Comparison of ENCODE assay signal across 18 cellular contexts in genomic region chr3:184188080-184188479, GRCh38. TPM values are rescaled to one million over a fixed set of nuclear protein-coding genes. Genes with fewer than 3 reads are reported as not detected.
DNase-seq lines count a peak whose midpoint lies in the region; ATAC-seq and TF ChIP-seq lines count a peak whose summit lies in the region.
"Had no signal": no experiment of that assay in that cellular context is flagged by ENCODE, and none has a peak within 500 bp of the region (broad histone marks: within the 10 kb centered on the region; RNA-seq: fewer than 3 reads in every experiment).

No MANE protein-coding gene starts in this region.

- ATAC-seq in left ventricle myocardium superior (no peak), left cardiac atrium (no peak)
- ATAC-seq: heart right ventricle had no signal

- no peak overlapping the region for H3K4me3 ChIP-seq in DOHH2 (ENCODE audit: low read length)
- no peak overlapping the region for H3K4me3 ChIP-seq in mammary epithelial cell (replicated peaks in 1 of 3; ENCODE audit: insufficient read depth in 1 of 3, low read depth in 2 of 3, low read length in 3 of 3)
- peak overlapping the region; percentile 88 for H3K4me3 ChIP-seq in neural cell (ENCODE audit: low read length)
- no peak overlapping the region for H3K4me3 ChIP-seq in right atrium auricular region

- H3K4me3 Mint-ChIP-seq in activated CD4-positive, alpha-beta memory T cell treated with anti-CD3 and anti-CD28 coated beads, Interleukin-2, amount 10 ng/mL, durations not matched to agents 7 days and 5 days: peak overlapping the region; percentile 25
- H3K4me3 Mint-ChIP-seq in activated CD4-positive, alpha-beta memory T cell treated with anti-CD3 and anti-CD28 coated beads for 36 hours: no peak overlapping the region
- H3K4me3 Mint-ChIP-seq: CD14-positive monocyte had no signal

- H3K4me1 Mint-ChIP-seq in activated CD4-positive, alpha-beta memory T cell treated with anti-CD3 and anti-CD28 coated beads, Interleukin-2, amount 10 ng/mL, durations not matched to agents 7 days and 5 days: peaks cover 36% of the 10 kb centered on the region
- H3K4me1 Mint-ChIP-seq in activated CD4-positive, alpha-beta memory T cell treated with anti-CD3 and anti-CD28 coated beads for 36 hours (ENCODE audit: low read depth): peaks cover 29% of the 10 kb centered on the region

- H3F3A ChIP-seq in DOHH2 (ENCODE audit: control insufficient read depth, insufficient read depth) (peaks cover 3% of the 10 kb centered on the region; the same call in 1 of the 2 replicates), neural cell (ENCODE audit: insufficient read depth, low read length, poor library complexity, severe bottlenecking) (no peaks in the 10 kb centered on the region)

- TF ChIP-seq CTCF in DOHH2 (IDR thresholded peaks at IDR 0.05; ENCODE audit: low read depth, low read length, poor library complexity, severe bottlenecking): no peak
- no peak for TF ChIP-seq CTCF in mammary epithelial cell (conservative IDR thresholded peaks at IDR 0.05 in 1 of 2, IDR thresholded peaks at IDR 0.05 in 1 of 2; ENCODE audit: extremely low read depth in 1 of 2, insufficient read depth in 1 of 2, low read depth in 1 of 2, low read length in 2 of 2)
- no peak for TF ChIP-seq CTCF in neural cell (IDR thresholded peaks at IDR 0.05; ENCODE audit: poor library complexity, severe bottlenecking)
- TF ChIP-seq CTCF in right atrium auricular region (IDR thresholded peaks at IDR 0.05): no peak

- in situ Hi-C loops in mammary epithelial cell (cut with MboI; ENCODE audit: low sequenced_read_pairs in 2 of 2): no loop called here

- intact Hi-C loops in activated CD4-positive, alpha-beta memory T cell treated with anti-CD3 and anti-CD28 coated beads for 36 hours (cut with micrococcal nuclease): no loop called here
- intact Hi-C loops in mammary epithelial cell (cut with micrococcal nuclease): loop anchor here (5.0 kb wide), 1 partner anchor 41 kb away; no protein-coding TSS in a partner anchor
- intact Hi-C loops in left ventricle myocardium superior (cut with micrococcal nuclease): no loop called here
- intact Hi-C loops in left cardiac atrium (cut with DNase I): loop anchor here in 1 of 2 donors (5.0 kb wide), 2 partner anchors 56 to 59 kb away; partner anchors contain the start of genes ALG3 and EEF1AKMT4

- H3K36me3 Mint-ChIP-seq in activated CD4-positive, alpha-beta memory T cell treated with anti-CD3 and anti-CD28 coated beads, Interleukin-2, amount 10 ng/mL, durations not matched to agents 7 days and 5 days (ENCODE audit: low read depth): peaks cover 69% of the 10 kb centered on the region
- peaks cover 42% of the 10 kb centered on the region for H3K36me3 Mint-ChIP-seq in activated CD4-positive, alpha-beta memory T cell treated with anti-CD3 and anti-CD28 coated beads for 36 hours

- H3K4me2 ChIP-seq in DOHH2 (ENCODE audit: low read length): peak overlapping the region; percentile 92; the same call in 1 of the 2 replicates
- no peak overlapping the region for H3K4me2 ChIP-seq in mammary epithelial cell (ENCODE audit: insufficient read depth, low read depth, low read length)
- H3K4me2 ChIP-seq in neural cell (ENCODE audit: low read length): no peak overlapping the region

- H3K9me2 ChIP-seq in DOHH2 (replicated peaks; ENCODE audit: control insufficient read depth, low read length) (no peaks in the 10 kb centered on the region), neural cell (ENCODE audit: insufficient read depth, low read length) (no peaks in the 10 kb centered on the region)

- CTCF ChIA-PET in activated CD4-positive, alpha-beta memory T cell treated with anti-CD3 and anti-CD28 coated beads, Interleukin-2, amount 10 ng/mL, durations not matched to agents 7 days and 5 days (lab: Charles Lee): interaction anchor here (0.9 kb wide), 1 partner anchor 10 kb away, joined by 3 read pairs; no protein-coding TSS in a partner anchor
- CTCF ChIA-PET in activated CD4-positive, alpha-beta memory T cell treated with anti-CD3 and anti-CD28 coated beads for 36 hours (lab: Charles Lee): interaction anchor here (1.8 kb wide), 1 partner anchor 40 kb away, joined by 5 read pairs; no protein-coding TSS in a partner anchor
- CTCF ChIA-PET in mammary epithelial cell (lab: Charles Lee; ENCODE audit: low non-redundant PET): no interaction called here

- H3K27ac ChIP-seq in DOHH2 (ENCODE audit: low read depth, low read length): no peak overlapping the region
- H3K27ac ChIP-seq in mammary epithelial cell (ENCODE audit: insufficient read depth, low read depth, low read length): no peak overlapping the region
- H3K27ac ChIP-seq in neural cell (ENCODE audit: low read length): no peak overlapping the region
- H3K27ac ChIP-seq in right atrium auricular region: no peak overlapping the region
- H3K27ac ChIP-seq: coronary artery, SK-N-MC, thoracic aorta had no signal

- DNase-seq in activated CD4-positive, alpha-beta memory T cell treated with anti-CD3 and anti-CD28 coated beads, Interleukin-2, amount 10 ng/mL, durations not matched to agents 7 days and 5 days: no peak
- DNase-seq in activated CD4-positive, alpha-beta memory T cell treated with anti-CD3 and anti-CD28 coated beads for 36 hours: no peak
- DNase-seq in mammary epithelial cell: no peak
- DNase-seq in right atrium auricular region (ENCODE audit: low spot score): no peak
- no peak for DNase-seq in left ventricle myocardium superior
- DNase-seq in left cardiac atrium: no peak
- DNase-seq: heart right ventricle; KG1; NCI-H1092; NCI-H2081; NCI-H446; NK-92 treated with Interleukin-12 subunit alpha and Interleukin-12 subunit beta, amount 100 ng/mL, for 24 hours had no signal

- H4K20me1 ChIP-seq in DOHH2 (ENCODE audit: control insufficient read depth, insufficient read depth, low read depth, low read length) (peaks cover 9% of the 10 kb centered on the region; the same call in 1 of the 2 replicates), mammary epithelial cell (ENCODE audit: insufficient read depth, low read length) (no peaks in the 10 kb centered on the region), neural cell (ENCODE audit: insufficient read depth) (no peaks in the 10 kb centered on the region)

- no peaks in the 10 kb centered on the region for H3K9me3 ChIP-seq in DOHH2 (ENCODE audit: control insufficient read depth, insufficient read depth, low read length)
- no peaks in the 10 kb centered on the region for H3K9me3 ChIP-seq in mammary epithelial cell (replicated peaks; ENCODE audit: insufficient read depth, low read length)
- H3K9me3 ChIP-seq in neural cell (ENCODE audit: low read length): no peaks in the 10 kb centered on the region
- no peaks in the 10 kb centered on the region for H3K9me3 ChIP-seq in right atrium auricular region
- H3K9me3 ChIP-seq: heart right ventricle, thoracic aorta had no signal

- no peak overlapping the region for H3K27ac Mint-ChIP-seq in activated CD4-positive, alpha-beta memory T cell treated with anti-CD3 and anti-CD28 coated beads, Interleukin-2, amount 10 ng/mL, durations not matched to agents 7 days and 5 days
- no peak overlapping the region for H3K27ac Mint-ChIP-seq in activated CD4-positive, alpha-beta memory T cell treated with anti-CD3 and anti-CD28 coated beads for 36 hours

- peaks cover 43% of the 10 kb centered on the region for H3K79me2 ChIP-seq in DOHH2 (ENCODE audit: control insufficient read depth, low read length)
- H3K79me2 ChIP-seq in mammary epithelial cell (ENCODE audit: insufficient read depth, low read length): peaks cover 43% of the 10 kb centered on the region
- H3K79me2 ChIP-seq in neural cell (replicated peaks; ENCODE audit: insufficient read depth, low read length): peaks cover 20% of the 10 kb centered on the region

- POLR2A ChIA-PET in activated CD4-positive, alpha-beta memory T cell treated with anti-CD3 and anti-CD28 coated beads, Interleukin-2, amount 10 ng/mL, durations not matched to agents 7 days and 5 days (lab: Charles Lee): interaction anchor here (0.8 to 1.3 kb wide), 2 partner anchors 13 to 59 kb away, joined by 3 to 5 read pairs; no protein-coding TSS in a partner anchor
- POLR2A ChIA-PET in activated CD4-positive, alpha-beta memory T cell treated with anti-CD3 and anti-CD28 coated beads for 36 hours (lab: Charles Lee): no interaction called here

- TF ChIP-seq RAD21 in neural cell (conservative IDR thresholded peaks at IDR 0.05): no peak

- H3K9ac ChIP-seq in mammary epithelial cell (ENCODE audit: insufficient read depth, low read length) (no peak overlapping the region), neural cell (ENCODE audit: low read length) (no peak overlapping the region)

- dilution Hi-C loops in mammary epithelial cell (cut with HindIII; ENCODE audit: low sequenced_read_pairs): no loop called here

- WGBS in mammary epithelial cell (ENCODE audit: low coverage, missing lambda C conversion rate): 92% methylated on average over 16 of the region's 17 CpGs

- H3K9me3 Mint-ChIP-seq in activated CD4-positive, alpha-beta memory T cell treated with anti-CD3 and anti-CD28 coated beads, Interleukin-2, amount 10 ng/mL, durations not matched to agents 7 days and 5 days: no peaks in the 10 kb centered on the region
- H3K9me3 Mint-ChIP-seq in activated CD4-positive, alpha-beta memory T cell treated with anti-CD3 and anti-CD28 coated beads for 36 hours: no peaks in the 10 kb centered on the region
- H3K9me3 Mint-ChIP-seq: CD14-positive monocyte had no signal

- H3K4me1 ChIP-seq in DOHH2 (ENCODE audit: control insufficient read depth, low read length) (peaks cover 21% of the 10 kb centered on the region), mammary epithelial cell (ENCODE audit: insufficient read depth, low read length) (peaks cover 19% of the 10 kb centered on the region), right atrium auricular region (peaks cover 0 to 32% of the 10 kb centered on the region in 2 donors)

- no peaks in the 10 kb centered on the region for H3K27me3 Mint-ChIP-seq in activated CD4-positive, alpha-beta memory T cell treated with anti-CD3 and anti-CD28 coated beads, Interleukin-2, amount 10 ng/mL, durations not matched to agents 7 days and 5 days
- no peaks in the 10 kb centered on the region for H3K27me3 Mint-ChIP-seq in activated CD4-positive, alpha-beta memory T cell treated with anti-CD3 and anti-CD28 coated beads for 36 hours

- BruUV-seq in mammary epithelial cell (replicated peaks; lab: Mats Ljungman, UMichigan): TSS peak; percentile 2

- H3K36me3 ChIP-seq in DOHH2 (ENCODE audit: control insufficient read depth, low read length) (peaks cover 84% of the 10 kb centered on the region), mammary epithelial cell (ENCODE audit: insufficient read depth, low read length) (peaks cover 19% of the 10 kb centered on the region), neural cell (ENCODE audit: insufficient read depth, low read length) (no peaks in the 10 kb centered on the region), right atrium auricular region (peaks cover 67% of the 10 kb centered on the region)

- no peak for TF ChIP-seq EP300 in neural cell (conservative IDR thresholded peaks at IDR 0.05; ENCODE audit: poor library complexity, severe bottlenecking)

- H3K27me3 ChIP-seq in DOHH2 (ENCODE audit: control insufficient read depth, low read length) (no peaks in the 10 kb centered on the region), mammary epithelial cell (ENCODE audit: insufficient read depth, low read length) (no peaks in the 10 kb centered on the region), neural cell (ENCODE audit: insufficient read depth, low read depth, low read length) (no peaks in the 10 kb centered on the region), right atrium auricular region (no peaks in the 10 kb centered on the region)
- H3K27me3 ChIP-seq: heart right ventricle had no signal

- H2AFZ ChIP-seq in mammary epithelial cell (ENCODE audit: low read depth, low read length) (no peak overlapping the region), neural cell (ENCODE audit: low read depth, low read length) (no peak overlapping the region)

RNA-seq across cellular contexts. Expression of gene ABCF3, which starts 2.1 kb away (rescaled TPM):
- 10 to 100 TPM; 53.7 to 60.1 TPM for total RNA-seq in activated CD4-positive, alpha-beta memory T cell treated with anti-CD3 and anti-CD28 coated beads, Interleukin-2, amount 10 ng/mL, durations not matched to agents 7 days and 5 days
- 10 to 100 TPM; 41.2 to 48.7 TPM for total RNA-seq in activated CD4-positive, alpha-beta memory T cell treated with anti-CD3 and anti-CD28 coated beads for 36 hours
- total RNA-seq in mammary epithelial cell (10 to 100 TPM; 50.8 to 58.2 TPM), right atrium auricular region (10 to 100 TPM; 42.8 to 47.9 TPM), left ventricle myocardium superior (75.6 TPM), left cardiac atrium (10 to 100 TPM; 54.4 to 78.2 TPM)
- polyA plus RNA-seq in mammary epithelial cell (47.4 TPM), neural cell (40.3 and 52.6 TPM in 2 replicates)
- polyA minus RNA-seq in mammary epithelial cell (98.9 TPM), neural cell (58.1 and 75.2 TPM in 2 replicates)

RNA-seq across cellular contexts. Expression of gene AP2M1, which starts 13.4 kb away (rescaled TPM):
- total RNA-seq in activated CD4-positive, alpha-beta memory T cell treated with anti-CD3 and anti-CD28 coated beads, Interleukin-2, amount 10 ng/mL, durations not matched to agents 7 days and 5 days: 100 to 1,000 TPM; 206 to 218 TPM
- total RNA-seq in activated CD4-positive, alpha-beta memory T cell treated with anti-CD3 and anti-CD28 coated beads for 36 hours: 100 to 1,000 TPM; 218 to 221 TPM
- total RNA-seq in mammary epithelial cell (100 to 1,000 TPM; 291 to 348 TPM), right atrium auricular region (100 to 1,000 TPM; 183 to 235 TPM), left ventricle myocardium superior (318 TPM), left cardiac atrium (100 to 1,000 TPM; 278 to 314 TPM)
- polyA plus RNA-seq in mammary epithelial cell (441 TPM), neural cell (551 and 561 TPM in 2 replicates)
- polyA minus RNA-seq in mammary epithelial cell (388 TPM), neural cell (453 and 461 TPM in 2 replicates)

RNA-seq across cellular contexts. Expression of gene DVL3, which starts 32.9 kb away (rescaled TPM):
- 10 to 100 TPM; 33.2 to 40.7 TPM for total RNA-seq in activated CD4-positive, alpha-beta memory T cell treated with anti-CD3 and anti-CD28 coated beads, Interleukin-2, amount 10 ng/mL, durations not matched to agents 7 days and 5 days
- 10 to 100 TPM; 28.5 to 32.4 TPM for total RNA-seq in activated CD4-positive, alpha-beta memory T cell treated with anti-CD3 and anti-CD28 coated beads for 36 hours
- total RNA-seq in mammary epithelial cell (10 to 100 TPM; 35.2 to 58.7 TPM), right atrium auricular region (10 to 100 TPM; 43.5 to 66.1 TPM), left ventricle myocardium superior (76.8 TPM), left cardiac atrium (10 to 100 TPM; 42.6 to 66.2 TPM)
- polyA plus RNA-seq in mammary epithelial cell (20.4 TPM), neural cell (78.9 and 95.1 TPM in 2 replicates)
- polyA minus RNA-seq in mammary epithelial cell (18.0 TPM), neural cell (46.2 and 46.7 TPM in 2 replicates)

RNA-seq across cellular contexts. Expression of gene VWA5B2, which starts 41.3 kb away (rescaled TPM):
- total RNA-seq in activated CD4-positive, alpha-beta memory T cell treated with anti-CD3 and anti-CD28 coated beads, Interleukin-2, amount 10 ng/mL, durations not matched to agents 7 days and 5 days: not detected
- total RNA-seq in activated CD4-positive, alpha-beta memory T cell treated with anti-CD3 and anti-CD28 coated beads for 36 hours: not detected
- total RNA-seq in mammary epithelial cell (under 1 TPM; 0.19 to 0.33 TPM), right atrium auricular region (not detected), left ventricle myocardium superior (not detected), left cardiac atrium (not detected)
- polyA plus RNA-seq in mammary epithelial cell (0.01 TPM), neural cell (0.33 and 0.34 TPM in 2 replicates)
- polyA minus RNA-seq in mammary epithelial cell (not detected), neural cell (0.35 and 0.49 TPM in 2 replicates)
- total RNA-seq: thoracic aorta had no signal

RNA-seq across cellular contexts. Expression of gene EIF2B5, which starts 52.9 kb away (rescaled TPM):
- total RNA-seq in activated CD4-positive, alpha-beta memory T cell treated with anti-CD3 and anti-CD28 coated beads, Interleukin-2, amount 10 ng/mL, durations not matched to agents 7 days and 5 days: 10 to 100 TPM; 45.9 to 47.8 TPM
- total RNA-seq in activated CD4-positive, alpha-beta memory T cell treated with anti-CD3 and anti-CD28 coated beads for 36 hours: 10 to 100 TPM; 49.6 to 51.5 TPM
- 10 to 100 TPM; 24.5 to 34.8 TPM for total RNA-seq in mammary epithelial cell
- polyA plus RNA-seq in mammary epithelial cell: 32.8 TPM
- 61.6 TPM for polyA minus RNA-seq in mammary epithelial cell
- polyA plus RNA-seq in neural cell: 109 and 112 TPM in 2 replicates
- 49.0 and 55.5 TPM in 2 replicates for polyA minus RNA-seq in neural cell
- total RNA-seq in right atrium auricular region: 10 to 100 TPM; 19.6 to 24.3 TPM
- 33.1 TPM for total RNA-seq in left ventricle myocardium superior
- 10 to 100 TPM; 29.1 to 30.5 TPM for total RNA-seq in left cardiac atrium
